Comparison of ENCODE assay signal across 1 cellular context in genomic region chr1:233972951-233973635, GRCh38.
A peak's percentile ranks its signal among the peaks of the same experiment; 100 is the strongest.
TF ChIP-seq lines count a peak whose summit lies in the region.

No MANE protein-coding gene starts in this region.

TF ChIP-seq in K562, 482 proteins besides CTCF, POLR2A, EP300 and RAD21 (continued from another document and continues in another):
- TF ChIP-seq ZNF318 (IDR thresholded peaks at IDR 0.05; ENCODE audit: borderline replicate concordance in 1 of 2, low read depth in 1 of 2) = no peak; a peak in 1 of 4 replicates
- no peak for TF ChIP-seq POLR3A (IDR thresholded peaks at IDR 0.05; ENCODE audit: borderline replicate concordance, extremely low read depth, insufficient read depth, insufficient read length)
- TF ChIP-seq THRA (IDR thresholded peaks at IDR 0.05) = peak; percentile 84
- TF ChIP-seq SAFB (IDR thresholded peaks at IDR 0.05; ENCODE audit: borderline replicate concordance, low read depth, low read length) = no peak
- peak; percentile 79 for TF ChIP-seq RAD51 (IDR thresholded peaks at IDR 0.05; ENCODE audit: borderline replicate concordance, low read depth)
- peak; percentile 93 for TF ChIP-seq NFE2 (IDR thresholded peaks at IDR 0.05; ENCODE audit: low read depth)
- TF ChIP-seq C11orf30 (IDR thresholded peaks at IDR 0.05; ENCODE audit: low read depth) = peak; percentile 92
- peak; percentile 77 for TF ChIP-seq CBFA2T3 (IDR thresholded peaks at IDR 0.05)
- no peak for TF ChIP-seq ZSCAN32 (CRISPR knock-in tag; IDR thresholded peaks at IDR 0.05)
- no peak for TF ChIP-seq ZBTB43 (CRISPR knock-in tag; IDR thresholded peaks at IDR 0.05)
- no peak for TF ChIP-seq RUNX1 (IDR thresholded peaks at IDR 0.05; ENCODE audit: low read depth)
- TF ChIP-seq KDM4B (IDR thresholded peaks at IDR 0.05; ENCODE audit: borderline replicate concordance in 2 of 2, low read depth in 1 of 2) = 0 out of 4 replicates have a peak, but pooled peaks of 1 of the 2 experiments have one; percentile 35
- TF ChIP-seq KLF1 (tag; IDR thresholded peaks at IDR 0.05) = peak; percentile 28; the same call in 1 of the 2 replicates
- 0 out of 2 replicates have a peak, but pooled peaks have one; percentile 50 for TF ChIP-seq RREB1 (CRISPR knock-in tag; IDR thresholded peaks at IDR 0.05)
- peak in 1 of 2 experiments; percentile 64; a peak in 1 of 4 replicates for TF ChIP-seq TEAD1 (CRISPR knock-in tag; IDR thresholded peaks at IDR 0.05)
- no peak for TF ChIP-seq ZBED1 (IDR thresholded peaks at IDR 0.05)
- no peak for TF ChIP-seq ASH1L (IDR thresholded peaks at IDR 0.05; ENCODE audit: borderline replicate concordance, low read depth, partially characterized antibody)
- TF ChIP-seq TBP (optimal IDR thresholded peaks at IDR 0.05; ENCODE audit: low read depth, low read length) = peak; percentile 45
- no peak for TF ChIP-seq SRSF7 (optimal IDR thresholded peaks at IDR 0.05; ENCODE audit: low read depth, low read length)
- TF ChIP-seq FUS (optimal IDR thresholded peaks at IDR 0.05; ENCODE audit: low read depth, low read length) = no peak
- TF ChIP-seq DLX4 (CRISPR knock-in tag; IDR thresholded peaks at IDR 0.05) = no peak
- TF ChIP-seq BCL6 (CRISPR knock-in tag; IDR thresholded peaks at IDR 0.05) = no peak
- no peak for TF ChIP-seq SUPT5H (IDR thresholded peaks at IDR 0.05)
- TF ChIP-seq CTBP1 (IDR thresholded peaks at IDR 0.05; ENCODE audit: borderline replicate concordance) = peak; percentile 86
- peak; percentile 95 for TF ChIP-seq MECOM (CRISPR knock-in tag; IDR thresholded peaks at IDR 0.05)
- no peak for TF ChIP-seq PHB2 (IDR thresholded peaks at IDR 0.05; ENCODE audit: low read depth)
- TF ChIP-seq ZNF655 (CRISPR knock-in tag; IDR thresholded peaks at IDR 0.05) = no peak
- no peak for TF ChIP-seq KLF10 (CRISPR knock-in tag; IDR thresholded peaks at IDR 0.05)
- peak; percentile 95 for TF ChIP-seq SMARCC2 (IDR thresholded peaks at IDR 0.05; ENCODE audit: low read depth)
- TF ChIP-seq JUNB (CRISPR knock-in tag; conservative IDR thresholded peaks at IDR 0.05) = peak; percentile 96
- TF ChIP-seq GTF2A2 (tag; IDR thresholded peaks at IDR 0.05) = peak; percentile 53; the same call in 1 of the 2 replicates
- peak; percentile 85 for TF ChIP-seq FOS (IDR thresholded peaks at IDR 0.05; ENCODE audit: extremely low read depth, insufficient read length)
- TF ChIP-seq TBL1XR1 (IDR thresholded peaks at IDR 0.05; ENCODE audit: low read length in 2 of 2) = 0 out of 4 replicates have a peak, but pooled peaks of 1 of the 2 experiments have one; percentile 59
- peak; percentile 84 for TF ChIP-seq NEUROD1 (IDR thresholded peaks at IDR 0.05; ENCODE audit: borderline replicate concordance, low read depth, low read length, partially characterized antibody)
- TF ChIP-seq EHMT2 (IDR thresholded peaks at IDR 0.05) = peak; percentile 85
- TF ChIP-seq ZNF24 (IDR thresholded peaks at IDR 0.05) = peak; percentile 29; the same call in 1 of the 2 replicates
- TF ChIP-seq ELF4 (CRISPR knock-in tag; IDR thresholded peaks at IDR 0.05) = peak; percentile 7
- peak; percentile 74; the same call in 1 of the 2 replicates for TF ChIP-seq TAF7 (tag; IDR thresholded peaks at IDR 0.05)
- no peak for TF ChIP-seq PRMT5 (CRISPR knock-in tag; IDR thresholded peaks at IDR 0.05)
- peak; percentile 79; the same call in 1 of the 2 replicates for TF ChIP-seq HDAC2 (IDR thresholded peaks at IDR 0.05)
- 0 out of 2 replicates have a peak, but pooled peaks have one; percentile 71 for TF ChIP-seq HOXB6 (CRISPR knock-in tag; IDR thresholded peaks at IDR 0.05; ENCODE audit: borderline replicate concordance)
- no peak for TF ChIP-seq PML (IDR thresholded peaks at IDR 0.05; ENCODE audit: low read length)
- TF ChIP-seq CBX1 (IDR thresholded peaks at IDR 0.05; ENCODE audit: low read depth) = no peak
- no peak for TF ChIP-seq THAP7 (CRISPR knock-in tag; IDR thresholded peaks at IDR 0.05)
- TF ChIP-seq ZNF253 (CRISPR knock-in tag; conservative IDR thresholded peaks at IDR 0.05) = 0 out of 2 replicates have a peak, but pooled peaks have one; percentile 62
- TF ChIP-seq NR2C2 (CRISPR knock-in tag; IDR thresholded peaks at IDR 0.05) = no peak
- TF ChIP-seq NR2C2 (tag; IDR thresholded peaks at IDR 0.05) = peak; percentile 89
- peak; percentile 86 for TF ChIP-seq SMAD4 (CRISPR knock-in tag; conservative IDR thresholded peaks at IDR 0.05)
- no peak for TF ChIP-seq EWSR1 (IDR thresholded peaks at IDR 0.05; ENCODE audit: borderline replicate concordance, low read depth, partially characterized antibody)
- TF ChIP-seq MTA1 (IDR thresholded peaks at IDR 0.05; ENCODE audit: borderline replicate concordance) = peak; percentile 60; the same call in 1 of the 2 replicates
- TF ChIP-seq ESRRA (IDR thresholded peaks at IDR 0.05; ENCODE audit: borderline replicate concordance, low read depth) = peak; percentile 83
